ENCODE assay signal across 15 cellular contexts in genomic region chr19:29104605-29105241, GRCh38.
DNase-seq lines count a peak whose midpoint lies in the region; FAIRE-seq and TF ChIP-seq lines count a peak whose summit lies in the region.
"Had no signal": no experiment of that assay in that cellular context is flagged by ENCODE, and none has a peak within 500 bp of the region (broad histone marks: within the 10 kb centered on the region; RNA-seq: fewer than 3 reads in every experiment).

No MANE protein-coding gene starts in this region.

- no peak for TF ChIP-seq POLR2A in GM12891 (IDR thresholded peaks at IDR 0.05; ENCODE audit: low read depth, low read length)

- peak; percentile 71 for FAIRE-seq in GM12891 (lab: Jason Lieb, UNC)
- FAIRE-seq in HTR-8/SVneo (lab: Jason Lieb, UNC): peak; percentile 99
- FAIRE-seq in urothelium cell line (lab: Jason Lieb, UNC): peak; percentile 100
- FAIRE-seq: A204.1 had no signal

- DNase-seq in GM12891 (ENCODE audit: insufficient read length, low spot score) (no peak), HTR-8/SVneo (ENCODE audit: insufficient read length, low spot score) (no peak), mesenteric fat pad (ENCODE audit: low spot score) (peak; percentile 45), urothelium cell line (ENCODE audit: low spot score) (no peak), NCI-H2196 (lab: John Stamatoyannopoulos, UW; ENCODE audit: unreplicated experiment) (no peak), NCI-H1930 (lab: John Stamatoyannopoulos, UW) (no peak)
- DNase-seq in stimulated activated naive CD4-positive, alpha-beta T cell treated with Interleukin-2 at 50 U/mL for 16 hours (lab: John Stamatoyannopoulos, UW): no peak
- DNase-seq: AML-193; Caco-2; CD8-positive, alpha-beta memory T cell; DND-41; GDM1; GM23248; H7 had no signal

TF ChIP-seq in GM12891, 5 proteins besides CTCF, POLR2A, EP300 and RAD21:
- TF ChIP-seq PAX5 (IDR thresholded peaks at IDR 0.05; ENCODE audit: insufficient read depth, low read length, severe bottlenecking) (no peak), TAF1 (IDR thresholded peaks at IDR 0.05; ENCODE audit: low read depth, low read length) (no peak), POU2F2 (IDR thresholded peaks at IDR 0.05; ENCODE audit: low read depth, low read length) (no peak), POLR2AphosphoS5 (IDR thresholded peaks at IDR 0.05; ENCODE audit: low read depth, low read length) (no peak), SPI1 (IDR thresholded peaks at IDR 0.05; ENCODE audit: low read depth, low read length) (no peak)
